Comparison of ENCODE assay signal across 8 cellular contexts in the genomic region with DNA sequence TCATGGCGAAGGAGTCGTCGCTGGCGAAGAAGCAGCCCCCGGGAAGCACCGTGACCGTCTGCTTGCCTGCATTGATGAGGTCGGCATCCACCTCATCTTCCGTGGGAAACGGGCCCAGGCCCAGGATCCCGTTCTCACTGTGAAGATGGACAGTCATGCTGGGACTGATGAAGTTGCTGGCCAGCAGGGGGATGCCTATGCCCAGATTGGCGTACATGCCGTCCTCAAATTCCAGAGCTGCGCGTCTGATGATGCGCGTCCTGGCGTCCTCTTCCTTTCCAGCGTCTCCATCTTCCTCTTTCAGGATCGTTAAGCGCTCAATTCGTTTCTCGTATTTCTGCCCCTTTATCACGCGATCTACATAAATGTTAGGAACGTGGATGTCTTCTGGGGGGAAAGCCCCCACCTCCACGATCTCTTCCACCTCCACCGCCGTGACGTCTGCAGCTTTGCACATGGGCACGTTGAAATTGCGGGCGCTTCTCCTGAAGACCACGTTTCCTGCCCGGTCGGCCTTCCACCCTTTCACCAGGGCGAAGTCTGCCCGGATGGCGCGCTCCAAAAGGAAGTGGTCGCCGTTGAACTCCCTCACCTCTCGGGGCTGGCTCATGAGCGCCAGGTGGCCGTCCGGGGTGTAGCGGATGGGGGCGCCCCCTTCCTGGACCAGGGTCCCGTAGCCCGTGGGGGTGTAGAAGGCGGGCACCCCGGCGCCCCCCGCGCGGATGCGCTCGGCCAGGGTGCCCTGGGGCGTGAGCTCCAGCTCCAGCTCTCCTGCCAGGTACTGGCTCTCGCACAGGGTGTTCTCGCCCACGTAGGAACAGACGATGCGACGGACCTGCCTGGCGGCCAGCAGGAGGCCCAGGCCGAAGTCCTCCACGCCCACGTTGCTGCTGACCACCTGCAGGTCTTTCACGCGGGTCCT. TPM values are rescaled to one million over a fixed set of nuclear protein-coding genes. Genes with fewer than 3 reads are reported as not detected.
A peak's percentile ranks its signal among the peaks of the same experiment; 100 is the strongest.
DNase-seq lines count a peak whose midpoint lies in the region; ATAC-seq, FAIRE-seq and TF ChIP-seq lines count a peak whose summit lies in the region.
"Not testable (repeated sequence)": the region's sequence is repeated elsewhere in the genome, so short reads cannot be mapped to it uniquely, and the experiment has no call there.
"Had no signal": no experiment of that assay in that cellular context is flagged by ENCODE, and none has a peak within 500 bp of the region (broad histone marks: within the 10 kb centered on the region; RNA-seq: fewer than 3 reads in every experiment).

No MANE protein-coding gene starts in this region.

- not testable (repeated sequence) for H3K27me3 Mint-ChIP-seq in brain, naive B cell

- H3K36me3 Mint-ChIP-seq in brain, naive B cell: not testable (repeated sequence)

- peak; percentile 25; the same call in 1 of the 2 replicates for TF ChIP-seq CTCF in RWPE1 (conservative IDR thresholded peaks at IDR 0.05; ENCODE audit: low read depth)
- not testable (repeated sequence) for TF ChIP-seq CTCF in brain (conservative IDR thresholded peaks at IDR 0.05)

- not testable (repeated sequence) for H3K9me3 Mint-ChIP-seq in brain, naive B cell

- CTCF ChIA-PET in RWPE1 (lab: Yijun Ruan, JAX): not testable (repeated sequence)

- not testable (repeated sequence) for H3K27ac ChIP-seq in RWPE1

- peak; percentile 87 for FAIRE-seq in GM18507 (lab: Jason Lieb, UNC)

- ATAC-seq in Right ventricle myocardium inferior (peak; percentile 47), naive B cell (ENCODE audit: low read depth in 2 of 2) (peak; percentile 46 to 56)

- H3K4me3 Mint-ChIP-seq in brain: peak overlapping the region; percentile 54 to 82 (median 75)
- peak overlapping the region in 4 of 8 donors; percentile 8 to 63 (median 44) for H3K4me3 Mint-ChIP-seq in naive B cell

- intact Hi-C loops in Right ventricle myocardium inferior (cut with DNase I): not testable (repeated sequence)

- DNase-seq in GM18507 (ENCODE audit: extremely low spot score, insufficient read length, low read depth); RWPE1 (ENCODE audit: low spot score); Right ventricle myocardium inferior (ENCODE audit: missing footprints): not testable (repeated sequence)
- DNase-seq in activated CD8-positive, alpha-beta memory T cell treated with anti-CD3 and anti-CD28 coated beads, Interleukin-2, amount 50 U/mL, for 48 hours: peak; percentile 65
- DNase-seq in naive B cell: peak; percentile 41
- peak; percentile 70 for DNase-seq in stimulated activated CD4-positive, alpha-beta T cell treated with anti-CD3 and anti-CD28 coated beads, Interleukin-15, amount 100 ng/mL, for 24 hours

- H3K27ac Mint-ChIP-seq in brain: not testable (repeated sequence)
- H3K27ac Mint-ChIP-seq in naive B cell: peak overlapping the region in 1 of 6 donors; percentile 70

- not testable (repeated sequence) for H3K4me1 Mint-ChIP-seq in brain, naive B cell

- POLR2A ChIA-PET in RWPE1 (lab: Yijun Ruan, JAX; ENCODE audit: low non-redundant PET): not testable (repeated sequence)

RNA-seq across cellular contexts. Expression of a gene that starts 0.8 kb away (rescaled TPM):
- polyA plus RNA-seq in brain (ENCODE audit: insufficient read depth, low read depth, low replicate concordance) (0.83 TPM), naive B cell (ENCODE audit: low read depth in 6 of 6) (1 to 10 TPM in 1 of 6 donors, under 1 TPM in 2, not detected in 3; 0.47 to 2.3 (median 0.92) TPM)
- 1.3 TPM for total RNA-seq in Right ventricle myocardium inferior
- total RNA-seq: osteocyte had no signal

RNA-seq across cellular contexts. Expression of a gene that starts 18.3 kb away (rescaled TPM):
- polyA plus RNA-seq in brain (ENCODE audit: insufficient read depth, low read depth, low replicate concordance) (10.3 TPM), naive B cell (ENCODE audit: low read depth in 6 of 6) (under 1 TPM in 4 of 6 donors, not detected in 2; 0.09 to 0.84 (median 0.31) TPM)
- 0.41 TPM for total RNA-seq in Right ventricle myocardium inferior

RNA-seq across cellular contexts. Expression of a gene that starts 31.7 kb away (rescaled TPM):
- polyA plus RNA-seq in brain (ENCODE audit: insufficient read depth, low read depth, low replicate concordance) (78.5 TPM), naive B cell (ENCODE audit: low read depth in 6 of 6) (100 to 1,000 TPM in 2 of 6 donors, 10 to 100 TPM in 4; 52.8 to 118 (median 82.0) TPM)
- 27.9 TPM for total RNA-seq in Right ventricle myocardium inferior
